In genomic region chr4:24949970-24950369, GRCh38 we compare ENCODE assay signal across 20 cellular contexts.
"Had no signal": no experiment of that assay in that cellular context is flagged by ENCODE, and none has a peak within 500 bp of the region (broad histone marks: within the 10 kb centered on the region; RNA-seq: fewer than 3 reads in every experiment).

No MANE protein-coding gene starts in this region.

- H2AFZ ChIP-seq: parathyroid adenoma had no signal

- H3K27me3 ChIP-seq: dorsolateral prefrontal cortex, suprapubic skin, tibial artery, upper lobe of left lung, uterus had no signal

- ATAC-seq: psoas muscle; stimulated activated effector memory CD8-positive, alpha-beta T cell treated with anti-CD3 and anti-CD28 coated beads, Interleukin-12 subunit alpha, Interleukin-12 subunit beta, amount 100 ng/mL, for 72 hours; stimulated activated naive CD8-positive, alpha-beta T cell treated with anti-CD3 and anti-CD28 coated beads, Interleukin-15, Interleukin-2, amounts not matched to agents 100 U/mL and 50 U/mL, for 24 hours had no signal

- H3K4me1 ChIP-seq: parathyroid adenoma, psoas muscle, suprapubic skin, tibial artery, upper lobe of left lung, uterus had no signal

- H3K9me3 ChIP-seq: psoas muscle, suprapubic skin, uterus had no signal

- H3K79me2 ChIP-seq: parathyroid adenoma had no signal

- H3K9ac ChIP-seq: parathyroid adenoma had no signal

- H3K36me3 ChIP-seq: suprapubic skin, tibial artery, upper lobe of left lung, uterus had no signal

- DNase-seq: cortex of kidney; dorsolateral prefrontal cortex; effector CD8-positive, alpha-beta T cell; foreskin melanocyte; head of caudate nucleus; hypothalamus; mesendoderm; naive B cell; psoas muscle; small intestine; stimulated activated CD4-positive, alpha-beta T cell treated with anti-CD3 and anti-CD28 coated beads, Interleukin-4, amount 100 ng/mL, for 1 hour; stimulated activated CD8-positive, alpha-beta memory T cell treated with anti-CD3 and anti-CD28 coated beads, Interleukin-4, amount 100 ng/mL, for 48 hours; stimulated activated naive CD8-positive, alpha-beta T cell treated with anti-CD3 and anti-CD28 coated beads, Interleukin-15, Interleukin-2, amounts not matched to agents 100 U/mL and 50 U/mL, for 24 hours; tibial artery; upper lobe of left lung; uterus had no signal

- H3K4me3 ChIP-seq: dorsolateral prefrontal cortex, psoas muscle, suprapubic skin, tibial artery, upper lobe of left lung, uterus had no signal

- H3K36me3 Mint-ChIP-seq: naive B cell; stimulated activated effector memory CD8-positive, alpha-beta T cell treated with anti-CD3 and anti-CD28 coated beads, Interleukin-12 subunit alpha, Interleukin-12 subunit beta, amount 100 ng/mL, for 72 hours had no signal

- H3K4me1 Mint-ChIP-seq: naive B cell; nephron; stimulated activated effector memory CD8-positive, alpha-beta T cell treated with anti-CD3 and anti-CD28 coated beads, Interleukin-12 subunit alpha, Interleukin-12 subunit beta, amount 100 ng/mL, for 72 hours had no signal

- H3K27ac ChIP-seq: dorsolateral prefrontal cortex, parathyroid adenoma, psoas muscle, suprapubic skin, tibial artery, upper lobe of left lung, uterus had no signal

- H3K27ac Mint-ChIP-seq: nephron; stimulated activated effector memory CD8-positive, alpha-beta T cell treated with anti-CD3 and anti-CD28 coated beads, Interleukin-12 subunit alpha, Interleukin-12 subunit beta, amount 100 ng/mL, for 72 hours had no signal

- H3K4me3 Mint-ChIP-seq: nephron; stimulated activated effector memory CD8-positive, alpha-beta T cell treated with anti-CD3 and anti-CD28 coated beads, Interleukin-12 subunit alpha, Interleukin-12 subunit beta, amount 100 ng/mL, for 72 hours had no signal
